ENCODE assay signal across 22 cellular contexts in the genomic region with DNA sequence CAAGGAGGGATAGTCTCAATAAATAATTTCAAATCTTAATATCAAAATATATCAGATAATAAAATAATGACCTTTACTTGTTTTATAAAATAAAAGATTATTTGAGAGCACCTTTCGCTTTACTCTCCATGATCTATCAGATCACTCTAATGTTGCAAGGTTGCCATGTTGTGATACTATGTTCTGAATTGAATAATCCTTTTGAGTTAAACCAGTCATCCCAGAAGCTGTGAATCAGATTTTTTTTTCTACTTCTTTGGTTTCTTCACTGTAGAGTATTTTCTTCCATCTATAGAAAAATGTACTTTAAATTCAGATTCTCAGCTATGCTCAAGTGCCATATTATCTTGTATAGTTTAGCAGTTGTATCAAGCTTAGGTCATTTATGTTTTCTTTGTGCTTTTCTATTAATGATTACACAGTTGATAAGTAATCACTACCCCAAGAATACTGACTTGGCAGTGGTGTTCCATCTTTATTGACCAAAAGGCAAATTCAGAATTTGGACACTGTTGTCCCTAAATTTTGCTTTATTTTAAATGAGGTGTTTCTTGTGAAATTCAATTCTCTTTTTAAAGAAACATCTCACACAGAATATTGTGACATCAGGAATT. TPM values are rescaled to one million over a fixed set of nuclear protein-coding genes. Genes with fewer than 3 reads are reported as not detected.
DNase-seq lines count a peak whose midpoint lies in the region; ATAC-seq, FAIRE-seq and TF ChIP-seq lines count a peak whose summit lies in the region.
"Had no signal": no experiment of that assay in that cellular context is flagged by ENCODE, and none has a peak within 500 bp of the region (broad histone marks: within the 10 kb centered on the region; RNA-seq: fewer than 3 reads in every experiment).

No MANE protein-coding gene starts in this region.

- H3K27me3 ChIP-seq in astrocyte (ENCODE audit: insufficient read depth, low read length), result no peaks in the 10 kb centered on the region
- H3K27me3 ChIP-seq in upper lobe of left lung, result no peaks in the 10 kb centered on the region

- no peak overlapping the region for H3K4me3 ChIP-seq in astrocyte (ENCODE audit: insufficient read depth, low read depth, low read length)
- H3K4me3 ChIP-seq in upper lobe of left lung, result no peak overlapping the region
- H3K4me3 ChIP-seq: GM12878, GM23338 had no signal

- peak; percentile 16 for FAIRE-seq in D721Med (lab: Jason Lieb, UNC)
- FAIRE-seq in astrocyte (lab: Jason Lieb, UNC), result peak; percentile 17
- FAIRE-seq: GM12878, GM19239 had no signal

- H3K36me3 ChIP-seq in astrocyte (ENCODE audit: insufficient read depth, low read length) (no peaks in the 10 kb centered on the region), upper lobe of left lung (no peaks in the 10 kb centered on the region)

- H3K4me1 ChIP-seq in astrocyte (ENCODE audit: insufficient read depth, low read length) (no peaks in the 10 kb centered on the region), upper lobe of left lung (no peaks in the 10 kb centered on the region)

- DNase-seq in activated T-cell treated with anti-CD3 and anti-CD28 coated beads, Interleukin-2, amount 50 U/mL, for 72 hours, result no peak
- DNase-seq in activated T-cell treated with anti-CD3 and anti-CD28 coated beads for 4 hours, result no peak
- no peak for DNase-seq in D721Med (ENCODE audit: insufficient read length, low spot score)
- DNase-seq in astrocyte (ENCODE audit: low read depth), result no peak
- DNase-seq in stimulated activated effector memory CD8-positive, alpha-beta T cell treated with anti-CD3 and anti-CD28 coated beads, Interleukin-12 subunit alpha, Interleukin-12 subunit beta, amount 100 ng/mL, for 72 hours (ENCODE audit: low spot score in 2 of 2), result no peak
- no peak for DNase-seq in SIG-M5 treated with dmso at 0.1 percent for 504 hours (lab: John Stamatoyannopoulos, UW; ENCODE audit: unreplicated experiment)
- no peak for DNase-seq in upper lobe of left lung
- DNase-seq: 8988T; C1 segment of cervical spinal cord; Calu3; CD4-positive, alpha-beta memory T cell; COR-L47; DMS153; DND-41; GDM1; H9 had no signal

- no peaks in the 10 kb centered on the region for H3K9me3 ChIP-seq in astrocyte (ENCODE audit: insufficient read depth, low read depth, low read length)
- H3K9me3 ChIP-seq in upper lobe of left lung, result no peaks in the 10 kb centered on the region

- TF ChIP-seq POLR2A in upper lobe of left lung (IDR thresholded peaks at IDR 0.05), result no peak

- H3K4me3 Mint-ChIP-seq in activated T-cell treated with anti-CD3 and anti-CD28 coated beads, Interleukin-2, amount 50 U/mL, for 72 hours, result no peak overlapping the region
- H3K4me3 Mint-ChIP-seq in astrocyte (ENCODE audit: unreplicated experiment), result no peak overlapping the region
- H3K4me3 Mint-ChIP-seq in stimulated activated effector memory CD8-positive, alpha-beta T cell treated with anti-CD3 and anti-CD28 coated beads, Interleukin-12 subunit alpha, Interleukin-12 subunit beta, amount 100 ng/mL, for 72 hours, result no peak overlapping the region
- H3K4me3 Mint-ChIP-seq: CD4-positive, alpha-beta memory T cell; GM23338; H9 had no signal

- H3K27ac ChIP-seq in astrocyte (ENCODE audit: low read depth, low read length), result no peak overlapping the region
- H3K27ac ChIP-seq in upper lobe of left lung, result no peak overlapping the region

- TF ChIP-seq EP300 in upper lobe of left lung (IDR thresholded peaks at IDR 0.05), result no peak

- WGBS in upper lobe of left lung, 2 donors, result 36 to 45% methylated on average over 1 of the region's 1 CpG

- H3K9me3 Mint-ChIP-seq in activated T-cell treated with anti-CD3 and anti-CD28 coated beads, Interleukin-2, amount 50 U/mL, for 72 hours, result no peaks in the 10 kb centered on the region
- no peaks in the 10 kb centered on the region for H3K9me3 Mint-ChIP-seq in astrocyte (ENCODE audit: unreplicated experiment)
- no peaks in the 10 kb centered on the region for H3K9me3 Mint-ChIP-seq in stimulated activated effector memory CD8-positive, alpha-beta T cell treated with anti-CD3 and anti-CD28 coated beads, Interleukin-12 subunit alpha, Interleukin-12 subunit beta, amount 100 ng/mL, for 72 hours
- H3K9me3 Mint-ChIP-seq: CD4-positive, alpha-beta memory T cell; GM23338; H9 had no signal

- no peaks in the 10 kb centered on the region for H3K4me1 Mint-ChIP-seq in activated T-cell treated with anti-CD3 and anti-CD28 coated beads, Interleukin-2, amount 50 U/mL, for 72 hours (ENCODE audit: low read depth)
- H3K4me1 Mint-ChIP-seq in astrocyte (ENCODE audit: low read depth, unreplicated experiment), result no peaks in the 10 kb centered on the region
- H3K4me1 Mint-ChIP-seq in stimulated activated effector memory CD8-positive, alpha-beta T cell treated with anti-CD3 and anti-CD28 coated beads, Interleukin-12 subunit alpha, Interleukin-12 subunit beta, amount 100 ng/mL, for 72 hours, result no peaks in the 10 kb centered on the region
- H3K4me1 Mint-ChIP-seq: CD4-positive, alpha-beta memory T cell; GM23338; H9 had no signal

- no peak overlapping the region for H2AFZ ChIP-seq in astrocyte (ENCODE audit: low read depth, low read length)
- H2AFZ ChIP-seq: GM23338 had no signal

- peaks cover 5% of the 10 kb centered on the region for H3K27me3 Mint-ChIP-seq in activated T-cell treated with anti-CD3 and anti-CD28 coated beads, Interleukin-2, amount 50 U/mL, for 72 hours (ENCODE audit: low read depth)
- H3K27me3 Mint-ChIP-seq in astrocyte (ENCODE audit: low read depth, unreplicated experiment), result no peaks in the 10 kb centered on the region
- H3K27me3 Mint-ChIP-seq: CD4-positive, alpha-beta memory T cell had no signal

- H3K79me2 ChIP-seq in astrocyte (ENCODE audit: insufficient read depth, low read length), result no peaks in the 10 kb centered on the region

- H3K9ac ChIP-seq in astrocyte (ENCODE audit: low read length), result no peak overlapping the region

- peak; percentile 58 to 69 for ATAC-seq in activated T-cell treated with anti-CD3 and anti-CD28 coated beads, Interleukin-2, amount 50 U/mL, for 72 hours (replicated peaks in 1 of 2)
- peak; percentile 42 for ATAC-seq in stimulated activated effector memory CD8-positive, alpha-beta T cell treated with anti-CD3 and anti-CD28 coated beads, Interleukin-12 subunit alpha, Interleukin-12 subunit beta, amount 100 ng/mL, for 72 hours
- no peak for ATAC-seq in upper lobe of left lung (ENCODE audit: low FRiP score in 2 of 2)
- ATAC-seq: GM12878, GM23338, HCT116 had no signal

- no peaks in the 10 kb centered on the region for H3K36me3 Mint-ChIP-seq in activated T-cell treated with anti-CD3 and anti-CD28 coated beads, Interleukin-2, amount 50 U/mL, for 72 hours (ENCODE audit: insufficient read depth in 2 of 2)
- no peaks in the 10 kb centered on the region for H3K36me3 Mint-ChIP-seq in astrocyte (ENCODE audit: low read depth, unreplicated experiment)
- no peaks in the 10 kb centered on the region for H3K36me3 Mint-ChIP-seq in stimulated activated effector memory CD8-positive, alpha-beta T cell treated with anti-CD3 and anti-CD28 coated beads, Interleukin-12 subunit alpha, Interleukin-12 subunit beta, amount 100 ng/mL, for 72 hours
- H3K36me3 Mint-ChIP-seq: CD4-positive, alpha-beta memory T cell had no signal

- TF ChIP-seq CTCF in D721Med (IDR thresholded peaks at IDR 0.05; ENCODE audit: insufficient read depth, missing control alignments) (no peak), astrocyte (IDR thresholded peaks at IDR 0.05; ENCODE audit: insufficient read depth, low read depth, low read length) (no peak), upper lobe of left lung (IDR thresholded peaks at IDR 0.05) (no peak)

- no peak overlapping the region for H3K27ac Mint-ChIP-seq in activated T-cell treated with anti-CD3 and anti-CD28 coated beads, Interleukin-2, amount 50 U/mL, for 72 hours
- no peak overlapping the region for H3K27ac Mint-ChIP-seq in astrocyte (ENCODE audit: unreplicated experiment)
- no peak overlapping the region for H3K27ac Mint-ChIP-seq in stimulated activated effector memory CD8-positive, alpha-beta T cell treated with anti-CD3 and anti-CD28 coated beads, Interleukin-12 subunit alpha, Interleukin-12 subunit beta, amount 100 ng/mL, for 72 hours
- H3K27ac Mint-ChIP-seq: CD4-positive, alpha-beta memory T cell; GM23338; H9 had no signal

- no peak overlapping the region for H3K4me2 ChIP-seq in astrocyte (ENCODE audit: low read length)
- H3K4me2 ChIP-seq: GM23338 had no signal

- no peaks in the 10 kb centered on the region for H4K20me1 ChIP-seq in astrocyte (ENCODE audit: insufficient read depth, low read length)

RNA-seq across cellular contexts. Expression of a gene that starts 32.9 kb away (rescaled TPM):
- not detected for total RNA-seq in activated T-cell treated with anti-CD3 and anti-CD28 coated beads, Interleukin-2, amount 50 U/mL, for 72 hours
- total RNA-seq in astrocyte (not detected in 2 replicates), upper lobe of left lung (not detected)
- total RNA-seq: A673, Calu3, H4 had no signal

RNA-seq across cellular contexts. Expression of a gene that starts 47.7 kb away (rescaled TPM):
- total RNA-seq in activated T-cell treated with anti-CD3 and anti-CD28 coated beads, Interleukin-2, amount 50 U/mL, for 72 hours, result under 1 TPM; 0.49 to 0.67 TPM
- total RNA-seq in astrocyte, result 1.7 and 2.8 TPM in 2 replicates
- total RNA-seq in upper lobe of left lung, result 1 to 10 TPM in 1 of 6 donors, under 1 TPM in 1, not detected in 4; 0.34 to 1.6 TPM
- total RNA-seq: GM12878, GM23338 had no signal

Comparison
In these comparisons a context has a peak if more than half of its experiments do, and no peak if none do; other contexts are left out.
1. ATAC-seq: peak in activated T-cell treated with anti-CD3 and anti-CD28 coated beads, Interleukin-2, amount 50 U/mL, for 72 hours (2 of 2) and stimulated activated effector memory CD8-positive, alpha-beta T cell treated with anti-CD3 and anti-CD28 coated beads, Interleukin-12 subunit alpha, Interleukin-12 subunit beta, amount 100 ng/mL, for 72 hours (single experiment); none in upper lobe of left lung (0 of 2).